Comparison of ENCODE assay signal across 11 cellular contexts in the genomic region with DNA sequence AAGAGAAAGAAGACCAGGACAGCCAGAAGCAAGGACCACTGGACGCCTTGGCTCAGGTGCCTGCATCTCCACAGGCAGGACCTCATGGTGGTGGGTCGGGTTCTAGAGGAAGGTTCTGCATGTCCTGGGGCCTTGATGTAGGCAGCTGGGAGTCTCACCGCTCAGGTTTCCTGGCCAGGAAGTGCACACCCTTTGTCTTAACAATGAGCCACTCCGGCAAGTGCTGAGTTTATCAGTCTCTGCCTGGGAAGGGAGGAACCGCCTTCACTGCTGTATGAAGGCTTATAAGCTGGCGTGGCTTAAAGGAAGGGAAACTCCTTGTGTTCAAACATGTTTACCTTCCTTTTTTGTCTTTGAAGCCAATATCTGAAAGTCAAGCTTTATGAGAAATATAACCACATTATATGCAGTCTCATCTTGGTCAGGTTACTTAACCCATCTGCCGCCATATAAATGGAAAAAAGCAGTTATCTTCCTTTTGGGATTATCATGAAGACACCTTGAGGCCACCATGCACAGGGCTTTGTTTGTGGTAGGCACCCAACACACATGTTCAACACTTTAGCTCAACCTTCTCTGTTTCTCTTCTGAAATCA. TPM values are rescaled to one million over a fixed set of nuclear protein-coding genes. Genes with fewer than 3 reads are reported as not detected.
DNase-seq lines count a peak whose midpoint lies in the region; ATAC-seq and TF ChIP-seq lines count a peak whose summit lies in the region.
"Had no signal": no experiment of that assay in that cellular context is flagged by ENCODE, and none has a peak within 500 bp of the region (broad histone marks: within the 10 kb centered on the region; RNA-seq: fewer than 3 reads in every experiment).

A gene with protein sequence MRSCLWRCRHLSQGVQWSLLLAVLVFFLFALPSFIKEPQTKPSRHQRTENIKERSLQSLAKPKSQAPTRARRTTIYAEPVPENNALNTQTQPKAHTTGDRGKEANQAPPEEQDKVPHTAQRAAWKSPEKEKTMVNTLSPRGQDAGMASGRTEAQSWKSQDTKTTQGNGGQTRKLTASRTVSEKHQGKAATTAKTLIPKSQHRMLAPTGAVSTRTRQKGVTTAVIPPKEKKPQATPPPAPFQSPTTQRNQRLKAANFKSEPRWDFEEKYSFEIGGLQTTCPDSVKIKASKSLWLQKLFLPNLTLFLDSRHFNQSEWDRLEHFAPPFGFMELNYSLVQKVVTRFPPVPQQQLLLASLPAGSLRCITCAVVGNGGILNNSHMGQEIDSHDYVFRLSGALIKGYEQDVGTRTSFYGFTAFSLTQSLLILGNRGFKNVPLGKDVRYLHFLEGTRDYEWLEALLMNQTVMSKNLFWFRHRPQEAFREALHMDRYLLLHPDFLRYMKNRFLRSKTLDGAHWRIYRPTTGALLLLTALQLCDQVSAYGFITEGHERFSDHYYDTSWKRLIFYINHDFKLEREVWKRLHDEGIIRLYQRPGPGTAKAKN (minus strand): TSS at position 205 of the 596 bp plus-strand sequence. CDS start 119 bp downstream, at position 86.

- no peak within 1 kb of the TSS for H3K4me3 ChIP-seq in lung

- peaks cover 13% of the 10 kb centered on the region for H3K4me1 Mint-ChIP-seq in stimulated activated naive CD8-positive, alpha-beta T cell treated with anti-CD3 and anti-CD28 coated beads, Interleukin-15, amount 100 ng/mL, for 72 hours
- H3K4me1 Mint-ChIP-seq: memory B cell had no signal

- H3K27ac Mint-ChIP-seq in stimulated activated naive CD8-positive, alpha-beta T cell treated with anti-CD3 and anti-CD28 coated beads, Interleukin-15, amount 100 ng/mL, for 72 hours = peak within 1 kb of the TSS in 1 of 2 donors; percentile 15
- peak within 1 kb of the TSS; percentile 36 to 83 for H3K27ac Mint-ChIP-seq in activated naive CD4-positive, alpha-beta T cell treated with anti-CD3 and anti-CD28 coated beads, Interleukin-2, amount 50 U/mL, for 72 hours
- H3K27ac Mint-ChIP-seq: memory B cell had no signal

- peaks cover 0 to 4% of the 10 kb centered on the region in 2 donors for H3K4me1 ChIP-seq in lung (ENCODE audit: control insufficient read depth in 2 of 2, insufficient read depth in 2 of 2, low read length in 2 of 2)

- H3K36me3 ChIP-seq in lung (ENCODE audit: control insufficient read depth in 2 of 2, insufficient read depth in 2 of 2, low read length in 2 of 2) = no peaks in the 10 kb centered on the region

- 50 to 70% methylated on average over 7 of the region's 7 CpGs for WGBS in lung, 2 donors

- peaks cover 0 to 8% of the 10 kb centered on the region in 2 donors for H3K36me3 Mint-ChIP-seq in activated naive CD4-positive, alpha-beta T cell treated with anti-CD3 and anti-CD28 coated beads, Interleukin-2, amount 50 U/mL, for 72 hours
- H3K36me3 Mint-ChIP-seq: memory B cell had no signal

- no peak within 1 kb of the TSS for H3K4me3 Mint-ChIP-seq in stimulated activated naive CD8-positive, alpha-beta T cell treated with anti-CD3 and anti-CD28 coated beads, Interleukin-15, amount 100 ng/mL, for 72 hours
- H3K4me3 Mint-ChIP-seq: memory B cell had no signal

- peaks cover 0 to 8% of the 10 kb centered on the region in 2 donors for H3K9me3 Mint-ChIP-seq in stimulated activated naive CD8-positive, alpha-beta T cell treated with anti-CD3 and anti-CD28 coated beads, Interleukin-15, amount 100 ng/mL, for 72 hours
- H3K9me3 Mint-ChIP-seq in activated naive CD4-positive, alpha-beta T cell treated with anti-CD3 and anti-CD28 coated beads, Interleukin-2, amount 50 U/mL, for 72 hours = peaks cover 4 to 14% of the 10 kb centered on the region in 2 donors

- no peaks in the 10 kb centered on the region for H3K9me3 ChIP-seq in lung (ENCODE audit: control insufficient read depth in 2 of 2, insufficient read depth in 1 of 2, low read length in 1 of 2)

- peak; percentile 28 for ATAC-seq in stimulated activated naive CD8-positive, alpha-beta T cell treated with anti-CD3 and anti-CD28 coated beads, Interleukin-15, Interleukin-2, amounts not matched to agents 100 U/mL and 50 U/mL, for 24 hours
- ATAC-seq in stimulated activated naive CD8-positive, alpha-beta T cell treated with anti-CD3 and anti-CD28 coated beads, Interleukin-15, amount 100 ng/mL, for 72 hours = no peak
- ATAC-seq in activated naive CD4-positive, alpha-beta T cell treated with anti-CD3 and anti-CD28 coated beads, Interleukin-2, amount 50 U/mL, for 72 hours = peak; percentile 51 to 61
- no peak for ATAC-seq in lung (ENCODE audit: insufficient read depth, low FRiP score)
- no peak for ATAC-seq in HG03196 (IDR thresholded peaks at IDR 0.05; ENCODE audit: unreplicated experiment)

- H3K27me3 ChIP-seq in lung (ENCODE audit: control insufficient read depth, insufficient read depth) = no peaks in the 10 kb centered on the region

- DNase-seq in stimulated activated naive CD8-positive, alpha-beta T cell treated with anti-CD3 and anti-CD28 coated beads, Interleukin-15, Interleukin-2, amounts not matched to agents 100 U/mL and 50 U/mL, for 24 hours = no peak
- no peak for DNase-seq in stimulated activated naive CD8-positive, alpha-beta T cell treated with anti-CD3 and anti-CD28 coated beads, Interleukin-15, amount 100 ng/mL, for 72 hours
- peak in 1 of 2 donors; percentile 26 for DNase-seq in activated naive CD4-positive, alpha-beta T cell treated with anti-CD3 and anti-CD28 coated beads, Interleukin-2, amount 50 U/mL, for 72 hours (ENCODE audit: low spot score in 2 of 2)
- DNase-seq in lung (ENCODE audit: low spot score) (no peak), activated gamma-delta T cell (lab: John Stamatoyannopoulos, UW) (no peak), GM19240 (ENCODE audit: insufficient read length, low spot score) (no peak), SIG-M5 treated with dmso at 0.1 percent for 504 hours (lab: John Stamatoyannopoulos, UW; ENCODE audit: unreplicated experiment) (no peak)
- DNase-seq: NCI-H446 treated with DMSO at 0.1 percent for 48 hours had no signal

- peak within 1 kb of the TSS in 1 of 2 donors; percentile 73 for H3K27ac ChIP-seq in lung (ENCODE audit: low read depth in 1 of 2, low read length in 1 of 2)

- TF ChIP-seq CTCF in lung (IDR thresholded peaks at IDR 0.05; ENCODE audit: control extremely low read depth, extremely low read depth) = no peak

- H3K27me3 Mint-ChIP-seq in stimulated activated naive CD8-positive, alpha-beta T cell treated with anti-CD3 and anti-CD28 coated beads, Interleukin-15, amount 100 ng/mL, for 72 hours = no peaks in the 10 kb centered on the region

RNA-seq across cellular contexts. Expression of the gene that starts here (rescaled TPM):
- 1 to 10 TPM; 1.0 to 3.0 TPM for total RNA-seq in activated naive CD4-positive, alpha-beta T cell treated with anti-CD3 and anti-CD28 coated beads, Interleukin-2, amount 50 U/mL, for 72 hours
- total RNA-seq in lung = 10 to 100 TPM; 22.5 to 24.9 TPM
- polyA plus RNA-seq in lung = 10 to 100 TPM; 13.9 to 19.3 TPM
- total RNA-seq: dermis microvascular lymphatic vessel endothelial cell had no signal

Comparison
In these comparisons a context has a peak if more than half of its experiments do, and no peak if none do; other contexts are left out.
1. RNA of the gene that starts here (total RNA-seq): 22.5 to 24.9 TPM in lung; 1.0 to 3.0 TPM in activated naive CD4-positive, alpha-beta T cell treated with anti-CD3 and anti-CD28 coated beads, Interleukin-2, amount 50 U/mL, for 72 hours; every median in the first group is over 4 times any median in the second.
2. ATAC-seq: peak in stimulated activated naive CD8-positive, alpha-beta T cell treated with anti-CD3 and anti-CD28 coated beads, Interleukin-15, Interleukin-2, amounts not matched to agents 100 U/mL and 50 U/mL, for 24 hours (single experiment) and activated naive CD4-positive, alpha-beta T cell treated with anti-CD3 and anti-CD28 coated beads, Interleukin-2, amount 50 U/mL, for 72 hours (2 of 2); none in stimulated activated naive CD8-positive, alpha-beta T cell treated with anti-CD3 and anti-CD28 coated beads, Interleukin-15, amount 100 ng/mL, for 72 hours (single experiment), lung (single experiment) and HG03196 (single experiment).